In the genomic region with DNA sequence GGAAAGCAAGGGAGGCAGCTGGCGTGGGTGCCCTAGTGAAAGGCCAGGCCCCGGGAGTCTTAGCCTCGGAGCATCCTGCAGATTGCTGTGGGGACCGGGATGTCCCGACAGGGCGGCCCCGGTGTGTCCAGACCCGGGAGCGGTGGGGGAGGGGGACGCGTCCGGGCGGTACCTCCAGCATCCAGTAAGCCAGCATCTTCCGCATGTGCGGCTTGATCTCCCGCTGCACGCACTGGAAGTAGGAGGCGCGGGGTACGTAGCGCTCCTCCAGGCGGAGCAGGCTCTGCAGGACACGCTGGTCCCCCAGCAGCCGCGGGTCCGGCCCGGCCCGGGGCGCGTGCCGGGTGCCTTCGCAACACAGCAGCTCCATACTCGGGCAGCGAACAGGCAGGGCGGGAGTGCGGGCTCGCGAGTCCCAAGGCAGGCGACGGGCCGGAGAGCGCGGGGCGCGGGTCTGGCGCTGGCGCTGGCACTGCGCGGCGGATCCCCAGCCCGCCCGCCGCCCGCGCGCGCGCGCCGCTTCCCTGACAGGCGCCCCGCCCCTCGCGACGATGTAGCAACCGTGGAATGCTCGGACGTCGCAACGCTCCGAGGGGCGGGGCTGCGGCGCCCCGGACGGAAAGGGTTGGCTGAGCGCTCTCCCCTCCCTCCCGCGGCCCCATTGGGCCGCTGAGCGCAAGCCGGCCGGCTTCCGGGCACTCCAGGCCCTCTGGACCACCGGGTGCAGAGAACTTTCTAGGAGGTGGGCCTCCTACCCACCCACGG, we compare ENCODE assay signal across 8 cellular contexts. TPM values are rescaled to one million over a fixed set of nuclear protein-coding genes. Genes with fewer than 3 reads are reported as not detected.
A peak's percentile ranks its signal among the peaks of the same experiment; 100 is the strongest.
DNase-seq lines count a peak whose midpoint lies in the region; ATAC-seq and TF ChIP-seq lines count a peak whose summit lies in the region.

A gene (minus strand): TSS at position 529 of the 765 bp plus-strand sequence. CDS start 159 bp downstream, at position 370.

- WGBS in heart left ventricle, 4 donors, result 0 to 1% (median 0%) methylated on average over 43 to 86 of the region's 86 CpGs

- peak in 1 of 2 donors; percentile 70 for TF ChIP-seq POLR2A in heart left ventricle (IDR thresholded peaks at IDR 0.05)

- H3K4me1 Mint-ChIP-seq in activated naive CD8-positive, alpha-beta T cell treated with anti-CD3 and anti-CD28 coated beads, Interleukin-2, amount 50 U/mL, for 24 hours, result peaks cover 77% of the 10 kb centered on the region
- peaks cover 10% of the 10 kb centered on the region for H3K4me1 Mint-ChIP-seq in progenitor cell of endocrine pancreas (ENCODE audit: low read depth)

- intact Hi-C loops in heart left ventricle (cut with DNase I), result loop anchor here in 8 of 10 donors (1.0 to 5.0 kb wide), 5 partner anchors 46 to 159 kb away; a partner anchor contains a TSS
- intact Hi-C loops in upper lobe of right lung (cut with DNase I), result no loop called here

- H3K4me1 ChIP-seq in heart left ventricle, result peaks cover 7 to 63% (median 46%) of the 10 kb centered on the region in 12 donors
- H3K4me1 ChIP-seq in upper lobe of right lung, result peaks cover 57% of the 10 kb centered on the region

- H3K27ac Mint-ChIP-seq in activated naive CD8-positive, alpha-beta T cell treated with anti-CD3 and anti-CD28 coated beads, Interleukin-2, amount 50 U/mL, for 24 hours, result peak within 1 kb of the TSS; percentile 97
- H3K27ac Mint-ChIP-seq in progenitor cell of endocrine pancreas, result peak within 1 kb of the TSS; percentile 77

- H3K36me3 Mint-ChIP-seq in activated naive CD8-positive, alpha-beta T cell treated with anti-CD3 and anti-CD28 coated beads, Interleukin-2, amount 50 U/mL, for 24 hours (ENCODE audit: low read depth), result peaks cover 37% of the 10 kb centered on the region
- H3K36me3 Mint-ChIP-seq in progenitor cell of endocrine pancreas (ENCODE audit: insufficient read depth), result peaks cover under 1% of the 10 kb centered on the region

- no peaks in the 10 kb centered on the region for H3K9me3 Mint-ChIP-seq in activated naive CD8-positive, alpha-beta T cell treated with anti-CD3 and anti-CD28 coated beads, Interleukin-2, amount 50 U/mL, for 24 hours
- H3K9me3 Mint-ChIP-seq in progenitor cell of endocrine pancreas (ENCODE audit: low read depth), result no peaks in the 10 kb centered on the region

- H3K27me3 ChIP-seq in heart left ventricle (no peaks in the 10 kb centered on the region), upper lobe of right lung (no peaks in the 10 kb centered on the region)

- H3K27ac ChIP-seq in heart left ventricle, result peak within 1 kb of the TSS; percentile 54 to 95 (median 86)
- peak within 1 kb of the TSS; percentile 84 for H3K27ac ChIP-seq in upper lobe of right lung

- H3K36me3 ChIP-seq in heart left ventricle (peaks cover 0 to 25% (median 3%) of the 10 kb centered on the region in 9 donors), upper lobe of right lung (no peaks in the 10 kb centered on the region)

- no peaks in the 10 kb centered on the region for H3K27me3 Mint-ChIP-seq in activated naive CD8-positive, alpha-beta T cell treated with anti-CD3 and anti-CD28 coated beads, Interleukin-2, amount 50 U/mL, for 24 hours
- H3K27me3 Mint-ChIP-seq in progenitor cell of endocrine pancreas, result peaks cover 25% of the 10 kb centered on the region

- H3K9me3 ChIP-seq in heart left ventricle (no peaks in the 10 kb centered on the region), upper lobe of right lung (no peaks in the 10 kb centered on the region)

- ATAC-seq in HG02623 (IDR thresholded peaks at IDR 0.05; ENCODE audit: unreplicated experiment) (peak; percentile 87), heart left ventricle (peak; percentile 84 to 95 (median 94)), upper lobe of right lung (peak; percentile 93)
- ATAC-seq in activated naive CD8-positive, alpha-beta T cell treated with anti-CD3 and anti-CD28 coated beads, Interleukin-2, amount 50 U/mL, for 24 hours, result peak; percentile 80

- H3K4me3 ChIP-seq in GM12864 (ENCODE audit: low read depth, low read length), result peak within 1 kb of the TSS; percentile 92
- H3K4me3 ChIP-seq in heart left ventricle, result peak within 1 kb of the TSS; percentile 63 to 99 (median 88)
- peak within 1 kb of the TSS; percentile 92 for H3K4me3 ChIP-seq in upper lobe of right lung

- no peak for TF ChIP-seq CTCF in GM12864 (IDR thresholded peaks at IDR 0.05; ENCODE audit: low read depth, low read length, missing control alignments)
- TF ChIP-seq CTCF in heart left ventricle (IDR thresholded peaks at IDR 0.05), result peak in 2 of 12 donors; percentile 2 to 11
- TF ChIP-seq CTCF in progenitor cell of endocrine pancreas (IDR thresholded peaks at IDR 0.05; ENCODE audit: unreplicated experiment), result no peak
- no peak for TF ChIP-seq CTCF in upper lobe of right lung (IDR thresholded peaks at IDR 0.05)

- peak within 1 kb of the TSS; percentile 97 for H3K4me3 Mint-ChIP-seq in activated naive CD8-positive, alpha-beta T cell treated with anti-CD3 and anti-CD28 coated beads, Interleukin-2, amount 50 U/mL, for 24 hours
- H3K4me3 Mint-ChIP-seq in progenitor cell of endocrine pancreas (ENCODE audit: low read depth), result peak within 1 kb of the TSS; percentile 74

- peak; percentile 66 for DNase-seq in GM12864 (ENCODE audit: low read depth)
- DNase-seq in NCI-H1105 (lab: John Stamatoyannopoulos, UW), result peak; percentile 92
- peak; percentile 82 to 94 for DNase-seq in SW 1271 (lab: John Stamatoyannopoulos, UW)
- peak; percentile 93 for DNase-seq in activated naive CD8-positive, alpha-beta T cell treated with anti-CD3 and anti-CD28 coated beads, Interleukin-2, amount 50 U/mL, for 24 hours
- peak; percentile 94 to 97 (median 95) for DNase-seq in heart left ventricle
- DNase-seq in progenitor cell of endocrine pancreas (ENCODE audit: low spot score, unreplicated experiment), result peak; percentile 72
- peak; percentile 97 for DNase-seq in upper lobe of right lung

RNA-seq across cellular contexts. Expression of the gene that starts here (rescaled TPM):
- total RNA-seq in heart left ventricle (100 to 1,000 TPM in 2 of 9 donors, 10 to 100 TPM in 7; 33.9 to 116 (median 46.2) TPM), progenitor cell of endocrine pancreas (10.4 and 11.7 TPM in 2 replicates), upper lobe of right lung (186 TPM)
- 10 to 100 TPM; 47.1 to 78.1 TPM for polyA plus RNA-seq in heart left ventricle

Comparison
In these comparisons a context has a peak if more than half of its experiments do, and no peak if none do; other contexts are left out.
1. Peak in every context shown above with its lines: DNase-seq, ATAC-seq, H3K4me3 ChIP-seq and H3K27ac ChIP-seq.